In genomic region chr22:45316796-45317526, GRCh38 we compare ENCODE assay signal across 1 cellular context.
TF ChIP-seq lines count a peak whose summit lies in the region.

No MANE protein-coding gene starts in this region.

TF ChIP-seq in H1, 55 proteins besides CTCF, POLR2A, EP300 and RAD21 (continued from another document):
- TF ChIP-seq, protein P1, sequence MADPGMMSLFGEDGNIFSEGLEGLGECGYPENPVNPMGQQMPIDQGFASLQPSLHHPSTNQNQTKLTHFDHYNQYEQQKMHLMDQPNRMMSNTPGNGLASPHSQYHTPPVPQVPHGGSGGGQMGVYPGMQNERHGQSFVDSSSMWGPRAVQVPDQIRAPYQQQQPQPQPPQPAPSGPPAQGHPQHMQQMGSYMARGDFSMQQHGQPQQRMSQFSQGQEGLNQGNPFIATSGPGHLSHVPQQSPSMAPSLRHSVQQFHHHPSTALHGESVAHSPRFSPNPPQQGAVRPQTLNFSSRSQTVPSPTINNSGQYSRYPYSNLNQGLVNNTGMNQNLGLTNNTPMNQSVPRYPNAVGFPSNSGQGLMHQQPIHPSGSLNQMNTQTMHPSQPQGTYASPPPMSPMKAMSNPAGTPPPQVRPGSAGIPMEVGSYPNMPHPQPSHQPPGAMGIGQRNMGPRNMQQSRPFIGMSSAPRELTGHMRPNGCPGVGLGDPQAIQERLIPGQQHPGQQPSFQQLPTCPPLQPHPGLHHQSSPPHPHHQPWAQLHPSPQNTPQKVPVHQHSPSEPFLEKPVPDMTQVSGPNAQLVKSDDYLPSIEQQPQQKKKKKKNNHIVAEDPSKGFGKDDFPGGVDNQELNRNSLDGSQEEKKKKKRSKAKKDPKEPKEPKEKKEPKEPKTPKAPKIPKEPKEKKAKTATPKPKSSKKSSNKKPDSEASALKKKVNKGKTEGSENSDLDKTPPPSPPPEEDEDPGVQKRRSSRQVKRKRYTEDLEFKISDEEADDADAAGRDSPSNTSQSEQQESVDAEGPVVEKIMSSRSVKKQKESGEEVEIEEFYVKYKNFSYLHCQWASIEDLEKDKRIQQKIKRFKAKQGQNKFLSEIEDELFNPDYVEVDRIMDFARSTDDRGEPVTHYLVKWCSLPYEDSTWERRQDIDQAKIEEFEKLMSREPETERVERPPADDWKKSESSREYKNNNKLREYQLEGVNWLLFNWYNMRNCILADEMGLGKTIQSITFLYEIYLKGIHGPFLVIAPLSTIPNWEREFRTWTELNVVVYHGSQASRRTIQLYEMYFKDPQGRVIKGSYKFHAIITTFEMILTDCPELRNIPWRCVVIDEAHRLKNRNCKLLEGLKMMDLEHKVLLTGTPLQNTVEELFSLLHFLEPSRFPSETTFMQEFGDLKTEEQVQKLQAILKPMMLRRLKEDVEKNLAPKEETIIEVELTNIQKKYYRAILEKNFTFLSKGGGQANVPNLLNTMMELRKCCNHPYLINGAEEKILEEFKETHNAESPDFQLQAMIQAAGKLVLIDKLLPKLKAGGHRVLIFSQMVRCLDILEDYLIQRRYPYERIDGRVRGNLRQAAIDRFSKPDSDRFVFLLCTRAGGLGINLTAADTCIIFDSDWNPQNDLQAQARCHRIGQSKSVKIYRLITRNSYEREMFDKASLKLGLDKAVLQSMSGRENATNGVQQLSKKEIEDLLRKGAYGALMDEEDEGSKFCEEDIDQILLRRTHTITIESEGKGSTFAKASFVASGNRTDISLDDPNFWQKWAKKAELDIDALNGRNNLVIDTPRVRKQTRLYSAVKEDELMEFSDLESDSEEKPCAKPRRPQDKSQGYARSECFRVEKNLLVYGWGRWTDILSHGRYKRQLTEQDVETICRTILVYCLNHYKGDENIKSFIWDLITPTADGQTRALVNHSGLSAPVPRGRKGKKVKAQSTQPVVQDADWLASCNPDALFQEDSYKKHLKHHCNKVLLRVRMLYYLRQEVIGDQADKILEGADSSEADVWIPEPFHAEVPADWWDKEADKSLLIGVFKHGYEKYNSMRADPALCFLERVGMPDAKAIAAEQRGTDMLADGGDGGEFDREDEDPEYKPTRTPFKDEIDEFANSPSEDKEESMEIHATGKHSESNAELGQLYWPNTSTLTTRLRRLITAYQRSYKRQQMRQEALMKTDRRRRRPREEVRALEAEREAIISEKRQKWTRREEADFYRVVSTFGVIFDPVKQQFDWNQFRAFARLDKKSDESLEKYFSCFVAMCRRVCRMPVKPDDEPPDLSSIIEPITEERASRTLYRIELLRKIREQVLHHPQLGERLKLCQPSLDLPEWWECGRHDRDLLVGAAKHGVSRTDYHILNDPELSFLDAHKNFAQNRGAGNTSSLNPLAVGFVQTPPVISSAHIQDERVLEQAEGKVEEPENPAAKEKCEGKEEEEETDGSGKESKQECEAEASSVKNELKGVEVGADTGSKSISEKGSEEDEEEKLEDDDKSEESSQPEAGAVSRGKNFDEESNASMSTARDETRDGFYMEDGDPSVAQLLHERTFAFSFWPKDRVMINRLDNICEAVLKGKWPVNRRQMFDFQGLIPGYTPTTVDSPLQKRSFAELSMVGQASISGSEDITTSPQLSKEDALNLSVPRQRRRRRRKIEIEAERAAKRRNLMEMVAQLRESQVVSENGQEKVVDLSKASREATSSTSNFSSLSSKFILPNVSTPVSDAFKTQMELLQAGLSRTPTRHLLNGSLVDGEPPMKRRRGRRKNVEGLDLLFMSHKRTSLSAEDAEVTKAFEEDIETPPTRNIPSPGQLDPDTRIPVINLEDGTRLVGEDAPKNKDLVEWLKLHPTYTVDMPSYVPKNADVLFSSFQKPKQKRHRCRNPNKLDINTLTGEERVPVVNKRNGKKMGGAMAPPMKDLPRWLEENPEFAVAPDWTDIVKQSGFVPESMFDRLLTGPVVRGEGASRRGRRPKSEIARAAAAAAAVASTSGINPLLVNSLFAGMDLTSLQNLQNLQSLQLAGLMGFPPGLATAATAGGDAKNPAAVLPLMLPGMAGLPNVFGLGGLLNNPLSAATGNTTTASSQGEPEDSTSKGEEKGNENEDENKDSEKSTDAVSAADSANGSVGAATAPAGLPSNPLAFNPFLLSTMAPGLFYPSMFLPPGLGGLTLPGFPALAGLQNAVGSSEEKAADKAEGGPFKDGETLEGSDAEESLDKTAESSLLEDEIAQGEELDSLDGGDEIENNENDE (IDR thresholded peaks at IDR 0.05; ENCODE audit: insufficient replicate concordance, low read length) = no peak
